Comparison of ENCODE assay signal across 36 cellular contexts in genomic region chr5:157719231-157719630, GRCh38. TPM values are rescaled to one million over a fixed set of nuclear protein-coding genes. Genes with fewer than 3 reads are reported as not detected.
"Had no signal": no experiment of that assay in that cellular context is flagged by ENCODE, and none has a peak within 500 bp of the region (broad histone marks: within the 10 kb centered on the region; RNA-seq: fewer than 3 reads in every experiment).

No MANE protein-coding gene starts in this region.

- H3K36me3 Mint-ChIP-seq: activated CD4-positive, alpha-beta memory T cell treated with anti-CD3 and anti-CD28 coated beads for 36 hours; type B pancreatic cell had no signal

- H3K4me2 ChIP-seq: hepatocyte had no signal

- ATAC-seq: body of pancreas had no signal

- H3K4me3 ChIP-seq: adrenal gland, body of pancreas, coronary artery, gastroesophageal sphincter, hepatocyte, right atrium auricular region, thoracic aorta, uterus had no signal

- H3K4me3 Mint-ChIP-seq: activated CD4-positive, alpha-beta memory T cell treated with anti-CD3 and anti-CD28 coated beads for 36 hours; activated CD4-positive, alpha-beta T cell treated with anti-CD3 and anti-CD28 coated beads, Interleukin-2, amount 10 ng/mL, durations not matched to agents 24 days and 14 days; activated naive CD4-positive, alpha-beta T cell treated with anti-CD3 and anti-CD28 coated beads for 36 hours; activated naive CD8-positive, alpha-beta T cell treated with anti-CD3 and anti-CD28 coated beads for 36 hours; activated T-helper 1 cell treated with anti-CD3 and anti-CD28 coated beads, Interleukin-12 subunit alpha, Interleukin-12 subunit beta, Interleukin-2, Interleukin-4 antibody, amounts not matched to agents 30 ng/mL and 10 ng/mL and 1 ng/mL, durations not matched to agents 14 hours and 24 hours and 36 hours; immature natural killer cell; neural crest cell; type B pancreatic cell had no signal

- H3K9ac ChIP-seq: parathyroid adenoma had no signal

- H3K4me1 ChIP-seq: body of pancreas, parathyroid adenoma, uterus had no signal

- H3K27me3 Mint-ChIP-seq: activated CD4-positive, alpha-beta memory T cell treated with anti-CD3 and anti-CD28 coated beads for 36 hours; activated naive CD8-positive, alpha-beta T cell treated with anti-CD3 and anti-CD28 coated beads for 36 hours; effector memory CD8-positive, alpha-beta T cell; naive thymus-derived CD8-positive, alpha-beta T cell had no signal

- H3K79me2 ChIP-seq: hepatocyte, parathyroid adenoma had no signal

- H3K9me3 Mint-ChIP-seq: activated CD4-positive, alpha-beta memory T cell treated with anti-CD3 and anti-CD28 coated beads for 36 hours; activated T-helper 1 cell treated with anti-CD3 and anti-CD28 coated beads, Interleukin-12 subunit alpha, Interleukin-12 subunit beta, Interleukin-2, Interleukin-4 antibody, amounts not matched to agents 30 ng/mL and 10 ng/mL and 1 ng/mL, durations not matched to agents 14 hours and 24 hours and 36 hours; effector memory CD8-positive, alpha-beta T cell; immature natural killer cell; type B pancreatic cell had no signal

- H3K27me3 ChIP-seq: adrenal gland, body of pancreas, dorsolateral prefrontal cortex, gastroesophageal sphincter, hepatocyte, right atrium auricular region, uterus had no signal

- H3K27ac Mint-ChIP-seq: activated CD4-positive, alpha-beta memory T cell treated with anti-CD3 and anti-CD28 coated beads for 36 hours; activated CD4-positive, alpha-beta T cell treated with anti-CD3 and anti-CD28 coated beads, Interleukin-2, amount 10 ng/mL, durations not matched to agents 24 days and 14 days; activated naive CD4-positive, alpha-beta T cell treated with anti-CD3 and anti-CD28 coated beads for 36 hours; activated naive CD8-positive, alpha-beta T cell treated with anti-CD3 and anti-CD28 coated beads for 36 hours; effector memory CD8-positive, alpha-beta T cell; immature natural killer cell had no signal

- H2AFZ ChIP-seq: hepatocyte had no signal

- H3K9me3 ChIP-seq: adrenal gland, body of pancreas, gastroesophageal sphincter, right atrium auricular region, thoracic aorta, uterus had no signal

- H3K27ac ChIP-seq: adrenal gland, body of pancreas, coronary artery, hepatocyte, parathyroid adenoma, right atrium auricular region, thoracic aorta, uterus had no signal

- DNase-seq: activated CD4-positive, alpha-beta memory T cell treated with anti-CD3 and anti-CD28 coated beads for 36 hours; activated CD8-positive, alpha-beta memory T cell treated with anti-CD3 and anti-CD28 coated beads, Interleukin-2, amount 50 U/mL, for 4 hours; activated effector memory CD4-positive, alpha-beta T cell treated with anti-CD3 and anti-CD28 coated beads, Interleukin-2, amount 50 U/mL, for 16 hours; activated naive CD4-positive, alpha-beta T cell treated with anti-CD3 and anti-CD28 coated beads for 36 hours; activated naive CD8-positive, alpha-beta T cell treated with anti-CD3 and anti-CD28 coated beads for 36 hours; activated T-cell treated with anti-CD3 and anti-CD28 coated beads, Interleukin-2, amount 50 U/mL, for 1 hour; aorta; body of pancreas; effector memory CD8-positive, alpha-beta T cell; kidney; stimulated activated CD4-positive, alpha-beta T cell treated with anti-CD3 and anti-CD28 coated beads, Interleukin-2, amount 100 ng/mL, for 24 hours; T-helper 9 cell; uterus had no signal

- H3K36me3 ChIP-seq: adrenal gland, gastroesophageal sphincter, right atrium auricular region, thoracic aorta, uterus had no signal

RNA-seq across cellular contexts. Expression of gene C5orf52, which starts 47.9 kb away (rescaled TPM):
- total RNA-seq: activated CD4-positive, alpha-beta memory T cell treated with anti-CD3 and anti-CD28 coated beads for 36 hours; activated CD8-positive, alpha-beta memory T cell treated with anti-CD3 and anti-CD28 coated beads for 36 hours; activated naive CD4-positive, alpha-beta T cell treated with anti-CD3 and anti-CD28 coated beads for 36 hours; activated naive CD8-positive, alpha-beta T cell treated with anti-CD3 and anti-CD28 coated beads for 36 hours; adrenal gland; aorta; body of pancreas; cerebellum; endothelial cell of umbilical vein; fibroblast of lung; fibroblast of villous mesenchyme; gastroesophageal sphincter; hepatocyte; kidney; lower leg skin; naive thymus-derived CD8-positive, alpha-beta T cell; neural crest cell; occipital lobe; pulmonary artery endothelial cell; right atrium auricular region; thoracic aorta; uterus had no signal
- polyA plus RNA-seq: adrenal gland; aorta; endothelial cell of umbilical vein; esophagus; fibroblast of lung; hepatocyte; immature natural killer cell; naive thymus-derived CD8-positive, alpha-beta T cell had no signal
